In the genomic region with DNA sequence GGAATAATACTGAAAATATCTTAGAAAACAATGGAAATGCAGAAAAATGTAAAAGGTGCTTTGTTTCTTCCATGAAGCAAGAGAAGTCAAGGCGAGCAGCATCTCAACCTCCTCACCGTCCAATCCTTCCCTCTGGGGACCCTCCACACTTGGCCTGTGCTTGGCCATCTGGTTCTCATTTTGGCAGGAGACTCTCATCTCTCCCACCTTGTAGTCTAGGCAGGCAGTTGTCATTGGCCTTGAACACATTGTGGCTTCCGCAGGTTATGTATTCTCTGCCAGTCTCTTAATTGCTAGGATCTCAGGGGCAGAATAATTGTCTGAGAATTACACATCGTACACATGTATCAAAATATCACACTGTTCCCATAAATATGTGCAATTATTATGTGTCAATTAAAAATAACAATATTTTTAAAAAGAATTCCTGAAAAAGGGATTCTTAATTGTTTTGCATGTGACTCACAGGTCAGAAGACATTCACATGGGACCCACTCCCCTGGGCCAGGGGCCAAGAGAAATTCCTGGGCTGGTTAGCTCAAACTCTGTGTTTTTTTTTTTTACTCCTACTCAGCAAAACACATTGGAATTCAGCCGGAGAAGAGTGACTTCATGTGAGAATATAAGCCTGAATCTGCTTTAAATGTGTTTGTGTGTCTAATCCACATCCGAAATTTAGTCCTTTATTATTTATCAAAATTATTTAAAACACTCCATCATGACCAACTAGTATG, we compare ENCODE assay signal across 18 cellular contexts. TPM values are rescaled to one million over a fixed set of nuclear protein-coding genes. Genes with fewer than 3 reads are reported as not detected.
DNase-seq lines count a peak whose midpoint lies in the region; TF ChIP-seq lines count a peak whose summit lies in the region.
"Had no signal": no experiment of that assay in that cellular context is flagged by ENCODE, and none has a peak within 500 bp of the region (broad histone marks: within the 10 kb centered on the region; RNA-seq: fewer than 3 reads in every experiment).

No MANE protein-coding gene starts in this region.

- DNase-seq in GM23248 (peak; percentile 33), amniotic epithelial cell (ENCODE audit: low read depth) (peak; percentile 37), fibroblast of mammary gland (ENCODE audit: low read depth) (peak; percentile 72), pulmonary artery endothelial cell (ENCODE audit: low read depth, low spot score) (peak; percentile 69), NCI-H510A treated with DMSO at 0.1 percent for 48 hours (lab: John Stamatoyannopoulos, UW) (no peak), neuronal stem cell (ENCODE audit: low spot score) (no peak), SIG-M5 (lab: John Stamatoyannopoulos, UW) (no peak), NCI-H2029 (lab: John Stamatoyannopoulos, UW) (no peak)
- DNase-seq: activated CD4-positive, alpha-beta T cell treated with anti-CD3 and anti-CD28 coated beads for 1 hour; activated naive CD8-positive, alpha-beta T cell treated with anti-CD3 and anti-CD28 coated beads, Interleukin-2, amount 10 ng/mL, durations not matched to agents 7 days and 5 days; activated T-cell treated with anti-CD3 and anti-CD28 coated beads for 4 hours; naive thymus-derived CD4-positive, alpha-beta T cell; NCI-H1436; NCI-H526; stimulated activated naive B cell treated with anti-CD40 and anti-IgM and Interleukin-4, amounts not matched to agents 10 μg/mL and 1 μg/mL and 100 μg/mL, for 72 hours had no signal

- H3K79me1 ChIP-seq in neuronal stem cell (ENCODE audit: low read depth, low read length), result no peaks in the 10 kb centered on the region

- H3K9me3 ChIP-seq in GM23248 (ENCODE audit: low read depth) (no peaks in the 10 kb centered on the region), neuronal stem cell (replicated peaks in 1 of 2; ENCODE audit: control insufficient read depth in 2 of 2, insufficient read depth in 1 of 2, low read depth in 1 of 2, low read length in 2 of 2) (no peaks in the 10 kb centered on the region)
- H3K9me3 ChIP-seq: BLaER1 treated with 17β-estradiol and CSF1 and Interleukin-3, amounts not matched to agents 10 nM and 100 nM; vagina had no signal

- H3K27me3 ChIP-seq in GM23248 (replicated peaks; ENCODE audit: insufficient read depth) (no peaks in the 10 kb centered on the region; the same call in 1 of the 2 replicates), neuronal stem cell (ENCODE audit: control insufficient read depth in 3 of 3, insufficient read depth in 3 of 3, low read depth in 1 of 3, low read length in 3 of 3) (peaks cover 0 to 28% (median 0%) of the 10 kb centered on the region in 3 experiments)
- H3K27me3 ChIP-seq: BLaER1 treated with 17β-estradiol and CSF1 and Interleukin-3, amounts not matched to agents 10 nM and 100 nM; vagina had no signal

- no peak overlapping the region for H3K23ac ChIP-seq in neuronal stem cell (ENCODE audit: low read depth, low read length, poor library complexity)

- in situ Hi-C loops in GM23248 (cut with MboI), result no loop called here

- no peak overlapping the region for H2BK15ac ChIP-seq in neuronal stem cell (ENCODE audit: low read length)

- H2AFZ ChIP-seq in GM23248 (no peak overlapping the region), neuronal stem cell (ENCODE audit: low read length) (no peak overlapping the region)

- H3K9me2 ChIP-seq in GM23248 (ENCODE audit: insufficient read depth), result no peaks in the 10 kb centered on the region

- no peaks in the 10 kb centered on the region for H4K20me1 ChIP-seq in GM23248 (ENCODE audit: insufficient read depth)
- H4K20me1 ChIP-seq: BLaER1 treated with 17β-estradiol and CSF1 and Interleukin-3, amounts not matched to agents 10 nM and 100 nM had no signal

- H3K14ac ChIP-seq in neuronal stem cell (ENCODE audit: low read length), result no peak overlapping the region

- no peaks in the 10 kb centered on the region for H3F3A ChIP-seq in GM23248 (ENCODE audit: insufficient read depth)

- H3K36me3 ChIP-seq in GM23248 (ENCODE audit: low read depth), result no peaks in the 10 kb centered on the region
- no peaks in the 10 kb centered on the region for H3K36me3 ChIP-seq in neuronal stem cell (replicated peaks in 1 of 2; ENCODE audit: control insufficient read depth in 2 of 2, insufficient read depth in 2 of 2, low read length in 2 of 2)
- H3K36me3 ChIP-seq: BLaER1 treated with 17β-estradiol and CSF1 and Interleukin-3, amounts not matched to agents 10 nM and 100 nM; vagina had no signal

- H3K4ac ChIP-seq in neuronal stem cell (ENCODE audit: low read length), result no peak overlapping the region

- WGBS in GM23248 (ENCODE audit: low coverage in 1 of 2, low lambda C conversion rate in 2 of 2, missing lambda C conversion rate in 2 of 2), 2 experiments, result 13 to 20% methylated on average over 6 of the region's 6 CpGs
- WGBS in neuronal stem cell (ENCODE audit: extremely low coverage in 2 of 2, insufficient read length in 2 of 2, insufficient replicate concordance in 1 of 2), 2 donors, result no CpG with 5 or more reads among the region's 6 CpGs

- TF ChIP-seq CTCF in fibroblast of mammary gland (conservative IDR thresholded peaks at IDR 0.05; ENCODE audit: control insufficient read depth, insufficient read depth, low read depth, low read length), result no peak

- H4K8ac ChIP-seq in neuronal stem cell (ENCODE audit: low read depth, low read length), result no peak overlapping the region

- H3K4me1 ChIP-seq in GM23248 (ENCODE audit: insufficient read depth), result peaks cover 6% of the 10 kb centered on the region; the same call in 1 of the 2 replicates
- H3K4me1 ChIP-seq in neuronal stem cell (ENCODE audit: control insufficient read depth in 2 of 2, insufficient read depth in 1 of 2, low read depth in 1 of 2, low read length in 2 of 2), result no peaks in the 10 kb centered on the region
- H3K4me1 ChIP-seq: BLaER1 treated with 17β-estradiol and CSF1 and Interleukin-3, amounts not matched to agents 10 nM and 100 nM had no signal

- H3K27ac ChIP-seq in GM23248 (no peak overlapping the region), neuronal stem cell (replicated peaks; ENCODE audit: low read length) (no peak overlapping the region)
- H3K27ac ChIP-seq: BLaER1 treated with 17β-estradiol and CSF1 and Interleukin-3, amounts not matched to agents 10 nM and 100 nM; vagina had no signal

- no peak overlapping the region for H2BK5ac ChIP-seq in neuronal stem cell (ENCODE audit: low read length)

- H3K18ac ChIP-seq in neuronal stem cell (ENCODE audit: low read length), result no peak overlapping the region

- H3K4me2 ChIP-seq in GM23248 (ENCODE audit: unreplicated experiment) (no peak overlapping the region), neuronal stem cell (ENCODE audit: insufficient read depth, low read length, poor library complexity, severe bottlenecking) (no peak overlapping the region)
- H3K4me2 ChIP-seq: BLaER1 treated with 17β-estradiol and CSF1 and Interleukin-3, amounts not matched to agents 10 nM and 100 nM had no signal

- H4K91ac ChIP-seq in neuronal stem cell (ENCODE audit: low read depth, low read length, poor library complexity), result no peak overlapping the region

- H3K9ac ChIP-seq in GM23248 (no peak overlapping the region), neuronal stem cell (ENCODE audit: low read depth, low read length, poor library complexity) (no peak overlapping the region)
- H3K9ac ChIP-seq: BLaER1 treated with 17β-estradiol and CSF1 and Interleukin-3, amounts not matched to agents 10 nM and 100 nM had no signal

- no peak overlapping the region for H2BK120ac ChIP-seq in neuronal stem cell (ENCODE audit: low read depth, low read length)

- H3K79me2 ChIP-seq in GM23248 (ENCODE audit: insufficient read depth), result no peaks in the 10 kb centered on the region

- no peak overlapping the region for H2BK12ac ChIP-seq in neuronal stem cell (ENCODE audit: low read length)

- no peak overlapping the region for H2AK5ac ChIP-seq in neuronal stem cell (ENCODE audit: low read depth, low read length)

- H3K4me3 ChIP-seq in GM23248 (no peak overlapping the region), fibroblast of mammary gland (ENCODE audit: control insufficient read depth, low read depth, low read length) (no peak overlapping the region), neuronal stem cell (ENCODE audit: low read length in 2 of 2) (no peak overlapping the region)
- H3K4me3 ChIP-seq: BLaER1 treated with 17β-estradiol and CSF1 and Interleukin-3, amounts not matched to agents 10 nM and 100 nM; vagina had no signal

RNA-seq across cellular contexts. Expression of gene ANKRD62, which starts 14.0 kb away (rescaled TPM):
- not detected in 2 replicates for total RNA-seq in GM23248 (2014; rRNA removed; shearing (Covaris generic))
- not detected in 2 replicates for polyA plus RNA-seq in GM23248 (2016; fragmentation: Nextera tagmentation; extraction: Ambion mirVana)
- total RNA-seq in pulmonary artery endothelial cell, result not detected in 2 replicates
- not detected for polyA plus RNA-seq in neuronal stem cell (2013, experiment 1 of 2)
- polyA plus RNA-seq in neuronal stem cell (2013, experiment 2 of 2), result not detected
- total RNA-seq: activated naive CD8-positive, alpha-beta T cell treated with anti-CD3 and anti-CD28 coated beads, Interleukin-2, amount 10 ng/mL, durations not matched to agents 7 days and 5 days; naive thymus-derived CD4-positive, alpha-beta T cell; right cardiac atrium had no signal
- polyA plus RNA-seq: naive thymus-derived CD4-positive, alpha-beta T cell; right cardiac atrium had no signal

Comparison
In these comparisons a context has a peak if more than half of its experiments do, and no peak if none do; other contexts are left out.
1. DNase-seq: peak in GM23248 (single experiment), amniotic epithelial cell (single experiment), fibroblast of mammary gland (single experiment) and pulmonary artery endothelial cell (single experiment); none in NCI-H510A treated with DMSO at 0.1 percent for 48 hours (single experiment), neuronal stem cell (single experiment), SIG-M5 (single experiment) and NCI-H2029 (single experiment).